Comparison of ENCODE assay signal across 8 cellular contexts in the genomic region with DNA sequence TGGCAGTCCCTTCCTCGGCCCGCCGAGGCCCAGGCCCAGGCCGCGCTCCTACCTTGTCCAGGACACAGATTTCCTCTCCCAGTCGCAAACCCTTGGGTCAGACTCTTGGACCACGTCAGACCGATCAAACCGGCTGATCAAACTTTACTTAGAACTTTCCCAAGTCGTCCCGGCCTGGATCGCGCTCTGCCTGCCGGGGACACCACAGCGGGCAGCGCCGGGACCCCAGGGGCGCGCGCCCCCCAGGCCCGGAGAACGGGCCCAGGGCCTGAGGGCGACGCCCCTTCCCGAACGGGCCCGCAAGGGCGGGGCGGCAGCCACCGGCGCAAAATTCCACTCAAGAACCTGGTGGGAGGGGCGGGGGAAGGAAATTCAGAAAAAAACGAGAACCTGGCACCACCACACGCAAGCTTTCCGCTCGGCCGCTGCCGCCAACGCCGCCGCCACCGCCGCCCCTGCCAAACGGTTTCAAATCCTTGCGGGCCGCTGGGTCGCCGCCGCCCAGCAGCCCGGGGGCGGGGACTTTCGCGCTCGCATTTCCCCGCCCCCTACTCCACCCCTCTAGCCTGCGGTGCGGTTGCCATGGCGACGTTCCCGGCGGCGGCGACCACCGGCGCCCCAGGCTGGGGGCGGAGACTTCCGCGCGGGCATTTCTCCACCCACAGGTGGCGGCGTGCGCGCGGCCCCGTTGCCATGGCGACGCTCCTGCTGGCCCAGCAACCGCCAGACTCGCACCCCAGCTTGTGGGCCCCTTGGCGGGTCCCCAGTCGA. TPM values are rescaled to one million over a fixed set of nuclear protein-coding genes. Genes with fewer than 3 reads are reported as not detected.
DNase-seq lines count a peak whose midpoint lies in the region; ATAC-seq and TF ChIP-seq lines count a peak whose summit lies in the region.

A gene (minus strand): TSS at position 527 of the 771 bp plus-strand sequence.

- ATAC-seq in GM21737 (IDR thresholded peaks at IDR 0.05; ENCODE audit: unreplicated experiment) (peak; percentile 73), omental fat pad (ENCODE audit: low FRiP score) (peak; percentile 90)

- TF ChIP-seq EP300 in suprapubic skin (IDR thresholded peaks at IDR 0.05), result no peak

- H3K27me3 ChIP-seq in suprapubic skin, result no peaks in the 10 kb centered on the region

- H3K4me1 Mint-ChIP-seq in activated naive CD4-positive, alpha-beta T cell treated with anti-CD3 and anti-CD28 coated beads, Interleukin-2, amount 50 U/mL, for 24 hours, result peaks cover 25% of the 10 kb centered on the region
- H3K4me1 Mint-ChIP-seq in glutamatergic neuron (ENCODE audit: low read depth, unreplicated experiment), result peaks cover 6% of the 10 kb centered on the region

- no peaks in the 10 kb centered on the region for H3K36me3 Mint-ChIP-seq in activated naive CD4-positive, alpha-beta T cell treated with anti-CD3 and anti-CD28 coated beads, Interleukin-2, amount 50 U/mL, for 24 hours
- no peaks in the 10 kb centered on the region for H3K36me3 Mint-ChIP-seq in glutamatergic neuron (ENCODE audit: unreplicated experiment)

- DNase-seq in COLO668 (lab: John Stamatoyannopoulos, UW; ENCODE audit: unreplicated experiment) (peak; percentile 85), M059J (ENCODE audit: low read depth) (peak; percentile 70), SK-MEL-5 (ENCODE audit: low read depth, low spot score) (peak; percentile 56), glutamatergic neuron (peak; percentile 94), omental fat pad (ENCODE audit: low spot score) (peak; percentile 60), suprapubic skin (ENCODE audit: low spot score in 2 of 2) (peak; percentile 78 to 81)

- peak within 1 kb of the TSS; percentile 84 for H3K4me3 ChIP-seq in suprapubic skin

- in situ Hi-C loops in SK-MEL-5 (cut with HindIII; ENCODE audit: low pct_unique_long_range_greater_than_20kb, low sequenced_read_pairs), result no loop called here

- H3K36me3 ChIP-seq in suprapubic skin, result no peaks in the 10 kb centered on the region

- TF ChIP-seq CTCF in glutamatergic neuron (IDR thresholded peaks at IDR 0.05; ENCODE audit: partially characterized antibody, unreplicated experiment) (no peak), omental fat pad (IDR thresholded peaks at IDR 0.05) (no peak), suprapubic skin (IDR thresholded peaks at IDR 0.05) (no peak)

- 0% methylated on average over 4 of the region's 81 CpGs for WGBS in suprapubic skin

- no peaks in the 10 kb centered on the region for H3K9me3 ChIP-seq in suprapubic skin

- peak within 1 kb of the TSS; percentile 68 for H3K27ac Mint-ChIP-seq in activated naive CD4-positive, alpha-beta T cell treated with anti-CD3 and anti-CD28 coated beads, Interleukin-2, amount 50 U/mL, for 24 hours
- H3K27ac Mint-ChIP-seq in glutamatergic neuron (ENCODE audit: unreplicated experiment), result no peak within 1 kb of the TSS

- no peaks in the 10 kb centered on the region for H3K9me3 Mint-ChIP-seq in activated naive CD4-positive, alpha-beta T cell treated with anti-CD3 and anti-CD28 coated beads, Interleukin-2, amount 50 U/mL, for 24 hours
- H3K9me3 Mint-ChIP-seq in glutamatergic neuron (ENCODE audit: unreplicated experiment), result no peaks in the 10 kb centered on the region

- TF ChIP-seq POLR2A in suprapubic skin (IDR thresholded peaks at IDR 0.05), result no peak

- peak within 1 kb of the TSS; percentile 82 for H3K27ac ChIP-seq in suprapubic skin

- no peaks in the 10 kb centered on the region for H3K27me3 Mint-ChIP-seq in activated naive CD4-positive, alpha-beta T cell treated with anti-CD3 and anti-CD28 coated beads, Interleukin-2, amount 50 U/mL, for 24 hours
- H3K27me3 Mint-ChIP-seq in glutamatergic neuron (ENCODE audit: unreplicated experiment), result peaks cover 2% of the 10 kb centered on the region

- peaks cover 25% of the 10 kb centered on the region for H3K4me1 ChIP-seq in suprapubic skin

- H3K4me3 Mint-ChIP-seq in activated naive CD4-positive, alpha-beta T cell treated with anti-CD3 and anti-CD28 coated beads, Interleukin-2, amount 50 U/mL, for 24 hours, result peak within 1 kb of the TSS; percentile 83
- peak within 1 kb of the TSS; percentile 78 for H3K4me3 Mint-ChIP-seq in glutamatergic neuron (ENCODE audit: unreplicated experiment)

RNA-seq across cellular contexts. Expression of the gene that starts here (rescaled TPM):
- 5.9 and 6.4 TPM in 2 replicates for total RNA-seq in M059J (2014; rRNA removed; shearing (Covaris generic))
- total RNA-seq in SK-MEL-5 (2014; rRNA removed; shearing (Covaris generic)), result 3.0 and 6.7 TPM in 2 replicates
- polyA plus RNA-seq in SK-MEL-5 (2015; cell fraction: cytosol; rRNA removed), result 5.1 and 7.9 TPM in 2 replicates
- 7.6 and 11.2 TPM in 2 replicates for polyA plus RNA-seq in SK-MEL-5 (2015; cell fraction: nucleus; rRNA removed)
- total RNA-seq in glutamatergic neuron (ENCODE audit: unreplicated experiment), result 8.5 TPM
- 10 to 100 TPM; 15.8 to 50.3 (median 20.2) TPM for total RNA-seq in omental fat pad
- total RNA-seq in suprapubic skin, result 10 to 100 TPM in 1 of 4 donors, 1 to 10 TPM in 2, under 1 TPM in 1; 0.68 to 14.1 (median 6.6) TPM

Comparison
In these comparisons a context has a peak if more than half of its experiments do, and no peak if none do; other contexts are left out.
1. Peak in every context shown above with its lines: DNase-seq, ATAC-seq, H3K4me3 ChIP-seq and H3K27ac ChIP-seq.